15 cellular contexts compared by ENCODE assay signal in genomic region chr3:98761656-98762229, GRCh38. TPM values are rescaled to one million over a fixed set of nuclear protein-coding genes. Genes with fewer than 3 reads are reported as not detected.
DNase-seq lines count a peak whose midpoint lies in the region; ATAC-seq, FAIRE-seq and TF ChIP-seq lines count a peak whose summit lies in the region.
"Had no signal": no experiment of that assay in that cellular context is flagged by ENCODE, and none has a peak within 500 bp of the region (broad histone marks: within the 10 kb centered on the region; RNA-seq: fewer than 3 reads in every experiment).

No MANE protein-coding gene starts in this region.

- H3K4me1 ChIP-seq in neuronal stem cell (ENCODE audit: control insufficient read depth in 2 of 2, insufficient read depth in 1 of 2, low read depth in 1 of 2, low read length in 2 of 2): peaks cover 3 to 7% of the 10 kb centered on the region in 2 donors
- H3K4me1 ChIP-seq: uterus had no signal

- WGBS in neuronal stem cell (ENCODE audit: extremely low coverage in 2 of 2, insufficient read length in 2 of 2, insufficient replicate concordance in 1 of 2), 2 donors: no CpG with 5 or more reads among the region's 2 CpGs

- H2AFZ ChIP-seq in neuronal stem cell (ENCODE audit: low read length): peak overlapping the region; percentile 74

- no peak overlapping the region for H3K9ac ChIP-seq in neuronal stem cell (ENCODE audit: low read depth, low read length, poor library complexity)

- H3K4me1 Mint-ChIP-seq in brain: peaks cover 38% of the 10 kb centered on the region

- peak overlapping the region in 2 of 5 experiments; percentile 4 to 26 for H3K4me3 Mint-ChIP-seq in brain
- H3K4me3 Mint-ChIP-seq: activated CD8-positive, alpha-beta T cell treated with anti-CD3 and anti-CD28 coated beads for 36 hours; B cell had no signal

- no peak overlapping the region for H3K4ac ChIP-seq in neuronal stem cell (ENCODE audit: low read length)

- ATAC-seq in HG03460 (IDR thresholded peaks at IDR 0.05; ENCODE audit: unreplicated experiment): no peak
- ATAC-seq in GM18517 (IDR thresholded peaks at IDR 0.05; ENCODE audit: unreplicated experiment): no peak
- ATAC-seq in left lobe of liver: no peak
- ATAC-seq: activated CD8-positive, alpha-beta T cell treated with anti-CD3 and anti-CD28 coated beads for 36 hours; Panc1 had no signal

- no peaks in the 10 kb centered on the region for H3K9me3 ChIP-seq in neuronal stem cell (replicated peaks in 1 of 2; ENCODE audit: control insufficient read depth in 2 of 2, insufficient read depth in 1 of 2, low read depth in 1 of 2, low read length in 2 of 2)
- H3K9me3 ChIP-seq: ascending aorta, uterus had no signal

- H3K27ac ChIP-seq in neuronal stem cell (replicated peaks; ENCODE audit: low read length): no peak overlapping the region
- H3K27ac ChIP-seq: uterus had no signal

- no peaks in the 10 kb centered on the region for H3K9me3 Mint-ChIP-seq in brain
- H3K9me3 Mint-ChIP-seq: activated CD8-positive, alpha-beta T cell treated with anti-CD3 and anti-CD28 coated beads for 36 hours; activated T-helper 2 cell treated with anti-CD3 and anti-CD28 coated beads, Interferon-gamma antibody, Interleukin-2, Interleukin-4, amounts not matched to agents 10 μg/mL and 5 μg/mL and 100 μg/mL, durations not matched to agents 14 hours and 24 hours and 36 hours had no signal

- H2AK5ac ChIP-seq in neuronal stem cell (ENCODE audit: low read depth, low read length): no peak overlapping the region

- no peak overlapping the region for H3K4me2 ChIP-seq in neuronal stem cell (ENCODE audit: insufficient read depth, low read length, poor library complexity, severe bottlenecking)

- no peaks in the 10 kb centered on the region for H3K79me1 ChIP-seq in neuronal stem cell (ENCODE audit: low read depth, low read length)

- H3K4me3 ChIP-seq in neuronal stem cell (ENCODE audit: low read length in 2 of 2): no peak overlapping the region
- H3K4me3 ChIP-seq: ascending aorta, uterus had no signal

- DNase-seq in GM12892 (ENCODE audit: insufficient read length) (no peak), NOMO-1 treated with dmso at 0.1 percent for 144 hours (lab: John Stamatoyannopoulos, UW; ENCODE audit: unreplicated experiment) (peak; percentile 62), neuronal stem cell (ENCODE audit: low spot score) (no peak), kidney tubule cell (ENCODE audit: low spot score) (no peak), left lobe of liver (ENCODE audit: low spot score) (no peak)
- DNase-seq: activated CD8-positive, alpha-beta T cell treated with anti-CD3 and anti-CD28 coated beads for 36 hours; stimulated activated CD4-positive, alpha-beta T cell treated with anti-CD3 and anti-CD28 coated beads, Interleukin-1b, Interleukin-23, amount 100 ng/mL, for 48 hours; uterus had no signal

- no peak overlapping the region for H3K14ac ChIP-seq in neuronal stem cell (ENCODE audit: low read length)

- peak; percentile 67 for FAIRE-seq in GM12892 (lab: Jason Lieb, UNC)

- H2BK120ac ChIP-seq in neuronal stem cell (ENCODE audit: low read depth, low read length): no peak overlapping the region

- no peaks in the 10 kb centered on the region for H3K36me3 Mint-ChIP-seq in brain

- no peaks in the 10 kb centered on the region for H3K27me3 Mint-ChIP-seq in brain

- no peaks in the 10 kb centered on the region for H3K27me3 ChIP-seq in neuronal stem cell (ENCODE audit: control insufficient read depth in 3 of 3, insufficient read depth in 3 of 3, low read depth in 1 of 3, low read length in 3 of 3)
- H3K27me3 ChIP-seq: ascending aorta, uterus had no signal

- TF ChIP-seq CTCF in brain (conservative IDR thresholded peaks at IDR 0.05): no peak

- H2BK12ac ChIP-seq in neuronal stem cell (ENCODE audit: low read length): no peak overlapping the region

- H2BK15ac ChIP-seq in neuronal stem cell (ENCODE audit: low read length): no peak overlapping the region

- no peak overlapping the region for H4K91ac ChIP-seq in neuronal stem cell (ENCODE audit: low read depth, low read length, poor library complexity)

- TF ChIP-seq POLR2A in GM12892 (IDR thresholded peaks at IDR 0.05; ENCODE audit: low read depth, low read length): no peak

- H2BK5ac ChIP-seq in neuronal stem cell (ENCODE audit: low read length): no peak overlapping the region

- peak overlapping the region in 4 of 5 experiments; percentile 3 to 47 (median 24) for H3K27ac Mint-ChIP-seq in brain
- H3K27ac Mint-ChIP-seq: activated CD8-positive, alpha-beta T cell treated with anti-CD3 and anti-CD28 coated beads for 36 hours; activated T-helper 2 cell treated with anti-CD3 and anti-CD28 coated beads, Interferon-gamma antibody, Interleukin-2, Interleukin-4, amounts not matched to agents 10 μg/mL and 5 μg/mL and 100 μg/mL, durations not matched to agents 14 hours and 24 hours and 36 hours; B cell had no signal

- H3K18ac ChIP-seq in neuronal stem cell (ENCODE audit: low read length): no peak overlapping the region

- no peak overlapping the region for H4K8ac ChIP-seq in neuronal stem cell (ENCODE audit: low read depth, low read length)

- no peak overlapping the region for H3K23ac ChIP-seq in neuronal stem cell (ENCODE audit: low read depth, low read length, poor library complexity)

- H3K36me3 ChIP-seq in neuronal stem cell (replicated peaks in 1 of 2; ENCODE audit: control insufficient read depth in 2 of 2, insufficient read depth in 2 of 2, low read length in 2 of 2): no peaks in the 10 kb centered on the region
- H3K36me3 ChIP-seq: ascending aorta, uterus had no signal

RNA-seq across cellular contexts. Expression of gene ST3GAL6, which starts 1.4 kb away (rescaled TPM):
- 39.3 TPM for polyA plus RNA-seq in GM12892 (2012; ENCODE audit: missing spikeins)
- polyA plus RNA-seq in brain (ENCODE audit: insufficient read depth, low read depth, low replicate concordance): 1.7 TPM
- 6.9 TPM for polyA plus RNA-seq in neuronal stem cell (2013, experiment 1 of 2)
- 7.8 TPM for polyA plus RNA-seq in neuronal stem cell (2013, experiment 2 of 2)
- 41.8 TPM for total RNA-seq in left lobe of liver
- total RNA-seq: activated CD8-positive, alpha-beta T cell treated with anti-CD3 and anti-CD28 coated beads for 36 hours; B cell had no signal
